1 cellular context compared by ENCODE assay signal in genomic region chr6:36196049-36196879, GRCh38.
TF ChIP-seq lines count a peak whose summit lies in the region.

Gene BRPF3, plus strand, starts transcription at chr6:36196744. Its CDS starts 3,579 bp downstream, at chr6:36200323.

TF ChIP-seq in HepG2, 621 proteins besides CTCF, POLR2A, EP300 and RAD21 (continued from another document and continues in another):
- TF ChIP-seq, protein P1, sequence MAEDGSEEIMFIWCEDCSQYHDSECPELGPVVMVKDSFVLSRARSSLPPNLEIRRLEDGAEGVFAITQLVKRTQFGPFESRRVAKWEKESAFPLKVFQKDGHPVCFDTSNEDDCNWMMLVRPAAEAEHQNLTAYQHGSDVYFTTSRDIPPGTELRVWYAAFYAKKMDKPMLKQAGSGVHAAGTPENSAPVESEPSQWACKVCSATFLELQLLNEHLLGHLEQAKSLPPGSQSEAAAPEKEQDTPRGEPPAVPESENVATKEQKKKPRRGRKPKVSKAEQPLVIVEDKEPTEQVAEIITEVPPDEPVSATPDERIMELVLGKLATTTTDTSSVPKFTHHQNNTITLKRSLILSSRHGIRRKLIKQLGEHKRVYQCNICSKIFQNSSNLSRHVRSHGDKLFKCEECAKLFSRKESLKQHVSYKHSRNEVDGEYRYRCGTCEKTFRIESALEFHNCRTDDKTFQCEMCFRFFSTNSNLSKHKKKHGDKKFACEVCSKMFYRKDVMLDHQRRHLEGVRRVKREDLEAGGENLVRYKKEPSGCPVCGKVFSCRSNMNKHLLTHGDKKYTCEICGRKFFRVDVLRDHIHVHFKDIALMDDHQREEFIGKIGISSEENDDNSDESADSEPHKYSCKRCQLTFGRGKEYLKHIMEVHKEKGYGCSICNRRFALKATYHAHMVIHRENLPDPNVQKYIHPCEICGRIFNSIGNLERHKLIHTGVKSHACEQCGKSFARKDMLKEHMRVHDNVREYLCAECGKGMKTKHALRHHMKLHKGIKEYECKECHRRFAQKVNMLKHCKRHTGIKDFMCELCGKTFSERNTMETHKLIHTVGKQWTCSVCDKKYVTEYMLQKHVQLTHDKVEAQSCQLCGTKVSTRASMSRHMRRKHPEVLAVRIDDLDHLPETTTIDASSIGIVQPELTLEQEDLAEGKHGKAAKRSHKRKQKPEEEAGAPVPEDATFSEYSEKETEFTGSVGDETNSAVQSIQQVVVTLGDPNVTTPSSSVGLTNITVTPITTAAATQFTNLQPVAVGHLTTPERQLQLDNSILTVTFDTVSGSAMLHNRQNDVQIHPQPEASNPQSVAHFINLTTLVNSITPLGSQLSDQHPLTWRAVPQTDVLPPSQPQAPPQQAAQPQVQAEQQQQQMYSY (CRISPR knock-in tag; IDR thresholded peaks at IDR 0.05): no peak
- TF ChIP-seq ZSCAN30 (CRISPR knock-in tag; IDR thresholded peaks at IDR 0.05) (no peak), PCBP2 (optimal IDR thresholded peaks at IDR 0.05; ENCODE audit: low read depth, low read length, poor library complexity, severe bottlenecking) (no peak), REPIN1 (CRISPR knock-in tag; IDR thresholded peaks at IDR 0.05; ENCODE audit: borderline replicate concordance, low read depth) (no peak), ZBTB14 (CRISPR knock-in tag; IDR thresholded peaks at IDR 0.05) (peak; percentile 8; the same call in 1 of the 2 replicates), SMAD9 (CRISPR knock-in tag; IDR thresholded peaks at IDR 0.05) (no peak), ZNF138 (CRISPR knock-in tag; IDR thresholded peaks at IDR 0.05; ENCODE audit: low read depth) (no peak; the same call in 1 of the 2 replicates), ZC3H4 (CRISPR knock-in tag; IDR thresholded peaks at IDR 0.05; ENCODE audit: borderline replicate concordance) (no peak), THRA (CRISPR knock-in tag; IDR thresholded peaks at IDR 0.05; ENCODE audit: borderline replicate concordance) (peak; percentile 64; the same call in 1 of the 2 replicates), DPF2 (CRISPR knock-in tag; IDR thresholded peaks at IDR 0.05; ENCODE audit: borderline replicate concordance, low read depth) (no peak), SP5 (CRISPR knock-in tag; IDR thresholded peaks at IDR 0.05; ENCODE audit: borderline replicate concordance, low read depth) (0 out of 2 replicates have a peak, but pooled peaks have one; percentile 13), PHF20 (CRISPR knock-in tag; IDR thresholded peaks at IDR 0.05) (peak; percentile 69), CAMTA2 (CRISPR knock-in tag; IDR thresholded peaks at IDR 0.05; ENCODE audit: borderline replicate concordance) (peak; percentile 66; the same call in 1 of the 2 replicates), KDM1A (CRISPR knock-in tag; IDR thresholded peaks at IDR 0.05) (no peak), RCOR2 (CRISPR knock-in tag; IDR thresholded peaks at IDR 0.05) (0 out of 2 replicates have a peak, but pooled peaks have one; percentile 36), MTF2 (CRISPR knock-in tag; IDR thresholded peaks at IDR 0.05; ENCODE audit: borderline replicate concordance) (peak; percentile 25; the same call in 1 of the 2 replicates), FOXK1 (CRISPR knock-in tag; IDR thresholded peaks at IDR 0.05; ENCODE audit: borderline replicate concordance, low read depth) (peak; percentile 40; the same call in 1 of the 2 replicates), ZFP82 (CRISPR knock-in tag; IDR thresholded peaks at IDR 0.05; ENCODE audit: borderline replicate concordance) (no peak), KLF6 (CRISPR knock-in tag; IDR thresholded peaks at IDR 0.05) (no peak), ZNF746 (CRISPR knock-in tag; IDR thresholded peaks at IDR 0.05) (peak; percentile 56; the same call in 1 of the 2 replicates), THAP8 (CRISPR knock-in tag; IDR thresholded peaks at IDR 0.05; ENCODE audit: borderline replicate concordance) (no peak), ISL2 (CRISPR knock-in tag; IDR thresholded peaks at IDR 0.05) (no peak), ZNF326 (CRISPR knock-in tag; IDR thresholded peaks at IDR 0.05; ENCODE audit: borderline replicate concordance) (no peak), ZNF275 (CRISPR knock-in tag; IDR thresholded peaks at IDR 0.05; ENCODE audit: borderline replicate concordance) (no peak), RFX1 (IDR thresholded peaks at IDR 0.05) (no peak), ZNF432 (CRISPR knock-in tag; IDR thresholded peaks at IDR 0.05; ENCODE audit: borderline replicate concordance) (no peak), THAP7 (CRISPR knock-in tag; IDR thresholded peaks at IDR 0.05) (no peak), ZBTB38 (CRISPR knock-in tag; IDR thresholded peaks at IDR 0.05) (peak; percentile 71), SALL2 (CRISPR knock-in tag; IDR thresholded peaks at IDR 0.05) (peak; percentile 39; the same call in 1 of the 2 replicates), FOXA3 (CRISPR knock-in tag; IDR thresholded peaks at IDR 0.05) (no peak), TBX3 (IDR thresholded peaks at IDR 0.05; ENCODE audit: borderline replicate concordance) (no peak), RBM39 (IDR thresholded peaks at IDR 0.05; ENCODE audit: low read depth, low read length, poor library complexity, severe bottlenecking) (peak; percentile 47), RXRA (CRISPR knock-in tag; IDR thresholded peaks at IDR 0.05) (peak; percentile 74), ZSCAN29 (CRISPR knock-in tag; conservative IDR thresholded peaks at IDR 0.05) (no peak; the same call in 1 of the 2 replicates), THAP11 (CRISPR knock-in tag; IDR thresholded peaks at IDR 0.05) (0 out of 2 replicates have a peak, but pooled peaks have one; percentile 20), NR2F1 (CRISPR knock-in tag; IDR thresholded peaks at IDR 0.05) (peak; percentile 48 to 58; a peak in 3 of 4 replicates), ZNF121 (CRISPR knock-in tag; IDR thresholded peaks at IDR 0.05) (0 out of 2 replicates have a peak, but pooled peaks have one; percentile 52), CEBPB (IDR thresholded peaks at IDR 0.05; ENCODE audit: borderline replicate concordance, low read depth, low read length) (no peak), KAT8 (CRISPR knock-in tag; IDR thresholded peaks at IDR 0.05) (peak; percentile 25; the same call in 1 of the 2 replicates), SP1 (IDR thresholded peaks at IDR 0.05) (no peak), SP1 (CRISPR knock-in tag; IDR thresholded peaks at IDR 0.05) (no peak; the same call in 1 of the 2 replicates), GABPB1 (CRISPR knock-in tag; IDR thresholded peaks at IDR 0.05) (peak; percentile 44; the same call in 1 of the 2 replicates), PAX8 (CRISPR knock-in tag; IDR thresholded peaks at IDR 0.05; ENCODE audit: borderline replicate concordance) (peak; percentile 31; the same call in 1 of the 2 replicates), ZNF780A (CRISPR knock-in tag; IDR thresholded peaks at IDR 0.05) (no peak), ATF3 (CRISPR knock-in tag; IDR thresholded peaks at IDR 0.05) (no peak), PBX3 (CRISPR knock-in tag; IDR thresholded peaks at IDR 0.05; ENCODE audit: borderline replicate concordance) (no peak), ADNP (CRISPR knock-in tag; IDR thresholded peaks at IDR 0.05) (no peak), NR1H2 (CRISPR knock-in tag; IDR thresholded peaks at IDR 0.05; ENCODE audit: borderline replicate concordance, low read depth) (peak; percentile 43; the same call in 1 of the 2 replicates), ATF7-NPFF (CRISPR knock-in tag; IDR thresholded peaks at IDR 0.05; ENCODE audit: low read depth) (peak; percentile 55; the same call in 1 of the 2 replicates), RBAK (CRISPR knock-in tag; IDR thresholded peaks at IDR 0.05) (no peak), ZNF83 (CRISPR knock-in tag; IDR thresholded peaks at IDR 0.05; ENCODE audit: borderline replicate concordance) (peak; percentile 88; the same call in 1 of the 2 replicates), RBFOX2 (IDR thresholded peaks at IDR 0.05; ENCODE audit: low read depth, low read length) (peak; percentile 89), ESRRA (CRISPR knock-in tag; IDR thresholded peaks at IDR 0.05; ENCODE audit: low read depth) (peak; percentile 61; the same call in 1 of the 2 replicates), AGO2 (optimal IDR thresholded peaks at IDR 0.05; ENCODE audit: low read depth, low read length) (peak; percentile 76)
- TF ChIP-seq, protein P2, sequence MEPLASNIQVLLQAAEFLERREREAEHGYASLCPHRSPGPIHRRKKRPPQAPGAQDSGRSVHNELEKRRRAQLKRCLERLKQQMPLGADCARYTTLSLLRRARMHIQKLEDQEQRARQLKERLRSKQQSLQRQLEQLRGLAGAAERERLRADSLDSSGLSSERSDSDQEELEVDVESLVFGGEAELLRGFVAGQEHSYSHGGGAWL (CRISPR knock-in tag; IDR thresholded peaks at IDR 0.05): no peak; the same call in 1 of the 2 replicates
- TF ChIP-seq, protein P3, sequence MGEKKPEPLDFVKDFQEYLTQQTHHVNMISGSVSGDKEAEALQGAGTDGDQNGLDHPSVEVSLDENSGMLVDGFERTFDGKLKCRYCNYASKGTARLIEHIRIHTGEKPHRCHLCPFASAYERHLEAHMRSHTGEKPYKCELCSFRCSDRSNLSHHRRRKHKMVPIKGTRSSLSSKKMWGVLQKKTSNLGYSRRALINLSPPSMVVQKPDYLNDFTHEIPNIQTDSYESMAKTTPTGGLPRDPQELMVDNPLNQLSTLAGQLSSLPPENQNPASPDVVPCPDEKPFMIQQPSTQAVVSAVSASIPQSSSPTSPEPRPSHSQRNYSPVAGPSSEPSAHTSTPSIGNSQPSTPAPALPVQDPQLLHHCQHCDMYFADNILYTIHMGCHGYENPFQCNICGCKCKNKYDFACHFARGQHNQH (CRISPR knock-in tag; IDR thresholded peaks at IDR 0.05): peak; percentile 44; the same call in 1 of the 2 replicates
- TF ChIP-seq, protein P4, sequence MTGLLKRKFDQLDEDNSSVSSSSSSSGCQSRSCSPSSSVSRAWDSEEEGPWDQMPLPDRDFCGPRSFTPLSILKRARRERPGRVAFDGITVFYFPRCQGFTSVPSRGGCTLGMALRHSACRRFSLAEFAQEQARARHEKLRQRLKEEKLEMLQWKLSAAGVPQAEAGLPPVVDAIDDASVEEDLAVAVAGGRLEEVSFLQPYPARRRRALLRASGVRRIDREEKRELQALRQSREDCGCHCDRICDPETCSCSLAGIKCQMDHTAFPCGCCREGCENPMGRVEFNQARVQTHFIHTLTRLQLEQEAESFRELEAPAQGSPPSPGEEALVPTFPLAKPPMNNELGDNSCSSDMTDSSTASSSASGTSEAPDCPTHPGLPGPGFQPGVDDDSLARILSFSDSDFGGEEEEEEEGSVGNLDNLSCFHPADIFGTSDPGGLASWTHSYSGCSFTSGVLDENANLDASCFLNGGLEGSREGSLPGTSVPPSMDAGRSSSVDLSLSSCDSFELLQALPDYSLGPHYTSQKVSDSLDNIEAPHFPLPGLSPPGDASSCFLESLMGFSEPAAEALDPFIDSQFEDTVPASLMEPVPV (CRISPR knock-in tag; IDR thresholded peaks at IDR 0.05): no peak
